ENCODE assay signal across 10 cellular contexts in genomic region chr7:55308186-55308929, GRCh38. TPM values are rescaled to one million over a fixed set of nuclear protein-coding genes. Genes with fewer than 3 reads are reported as not detected.
DNase-seq lines count a peak whose midpoint lies in the region; ATAC-seq and TF ChIP-seq lines count a peak whose summit lies in the region.
"Had no signal": no experiment of that assay in that cellular context is flagged by ENCODE, and none has a peak within 500 bp of the region (broad histone marks: within the 10 kb centered on the region; RNA-seq: fewer than 3 reads in every experiment).

No MANE protein-coding gene starts in this region.

- CTCF ChIA-PET in T-cell (lab: Charles Lee), result interaction anchor here (0.6 to 2.3 kb wide), 9 partner anchors 9 to 1970 kb away, joined by 3 to 20 read pairs (median 3); partner anchors contain the start of genes CHCHD2 (in 1 of the 2) and LANCL2 (in 1 of the 2)

- no peaks in the 10 kb centered on the region for H3K9me3 Mint-ChIP-seq in T-cell

- peaks cover 16 to 32% (median 17%) of the 10 kb centered on the region in 3 donors for H3K4me1 Mint-ChIP-seq in T-cell

- intact Hi-C loops in left cardiac atrium (cut with DNase I), result no loop called here

- no peaks in the 10 kb centered on the region for H3K36me3 Mint-ChIP-seq in T-cell

- ATAC-seq in GM21423 (IDR thresholded peaks at IDR 0.05; ENCODE audit: unreplicated experiment) (peak; percentile 3), T-cell (replicated peaks in 1 of 4) (no peak), left cardiac atrium (peak; percentile 84 to 93), HG03159 (IDR thresholded peaks at IDR 0.05; ENCODE audit: unreplicated experiment) (no peak), HG02884 (IDR thresholded peaks at IDR 0.05; ENCODE audit: unreplicated experiment) (no peak)

- no peak overlapping the region for H3K4me3 Mint-ChIP-seq in T-cell
- H3K4me3 Mint-ChIP-seq: dendritic cell treated with granulocyte-macrophage colony-stimulating factor and Interleukin-4, amounts not matched to agents 40 ng/mL and 50 ng/mL, for 4 days had no signal

- peak overlapping the region; percentile 51 to 80 for H3K27ac Mint-ChIP-seq in T-cell
- H3K27ac Mint-ChIP-seq: dendritic cell treated with granulocyte-macrophage colony-stimulating factor and Interleukin-4, amounts not matched to agents 40 ng/mL and 50 ng/mL, for 4 days had no signal

- no peak for TF ChIP-seq CTCF in AG09309 (IDR thresholded peaks at IDR 0.05; ENCODE audit: control insufficient read depth, insufficient read depth, low read depth, low read length, missing control alignments)

- DNase-seq in AG09309 (ENCODE audit: low read depth) (peak; percentile 91), T-cell (no peak), left cardiac atrium (no peak), T1000 (lab: John Stamatoyannopoulos, UW) (no peak)
- no peak for DNase-seq in central memory CD4-positive, alpha-beta T cell
- DNase-seq: NCI-H187 treated with DMSO at 0.1 percent for 48 hours had no signal

- H3K27me3 Mint-ChIP-seq in T-cell, result peaks cover 3 to 5% of the 10 kb centered on the region in 2 donors

- POLR2A ChIA-PET in T-cell (lab: Charles Lee), result interaction anchor here (0.6 to 1.3 kb wide), 5 partner anchors 9 to 743 kb away, joined by 3 to 8 read pairs (median 3); partner anchors contain the start of gene PSPH (in 1 of the 2)

- no peak overlapping the region for H3K4me3 ChIP-seq in AG09309 (ENCODE audit: control insufficient read depth, low read depth, low read length)

RNA-seq across cellular contexts. Expression of gene LANCL2, which starts 56.8 kb away (rescaled TPM):
- total RNA-seq in T-cell (1 to 10 TPM; 5.0 to 6.4 (median 6.1) TPM), left cardiac atrium (10 to 100 TPM in 1 of 2 donors, 1 to 10 TPM in 1; 6.7 to 10.9 TPM)

Comparison
In these comparisons a context has a peak if more than half of its experiments do, and no peak if none do; other contexts are left out.
1. ATAC-seq: peak in GM21423 (single experiment) and left cardiac atrium (2 of 2); none in T-cell (0 of 4), HG03159 (single experiment) and HG02884 (single experiment).